In the genomic region with DNA sequence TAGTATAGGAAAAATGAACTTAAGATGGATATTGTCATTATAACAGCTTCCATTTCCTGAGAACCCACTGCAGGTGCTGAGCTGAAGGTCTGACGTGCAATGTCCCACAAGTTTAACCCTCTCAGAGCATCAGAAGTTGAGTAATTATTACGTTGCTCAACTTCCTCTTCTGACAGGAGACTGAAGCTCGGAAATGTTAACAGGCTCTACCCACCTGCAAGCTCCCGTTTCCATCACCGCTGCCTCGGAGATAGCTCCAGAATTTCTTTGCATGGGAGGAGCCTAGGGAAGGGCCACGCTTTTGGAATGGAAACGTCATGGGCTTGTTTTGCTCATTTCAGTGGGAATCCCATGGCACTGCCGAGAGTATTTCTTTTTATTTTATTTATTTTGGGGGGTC, we compare ENCODE assay signal across 7 cellular contexts. TPM values are rescaled to one million over a fixed set of nuclear protein-coding genes. Genes with fewer than 3 reads are reported as not detected.
DNase-seq lines count a peak whose midpoint lies in the region; ATAC-seq, FAIRE-seq and TF ChIP-seq lines count a peak whose summit lies in the region.

No MANE protein-coding gene starts in this region.

- H3K27ac ChIP-seq in GM12878 (ENCODE audit: control insufficient read depth, insufficient read depth) (no peak overlapping the region), osteoblast (ENCODE audit: low read depth, low read length) (peak overlapping the region; percentile 95), A673 (ENCODE audit: low read depth, low read length, poor library complexity, severe bottlenecking) (no peak overlapping the region)

- intact Hi-C loops in GM12878 (cut with micrococcal nuclease; ENCODE audit: unreplicated experiment) = loop anchor here (1.0 kb wide), 1 partner anchor 486 kb away; no protein-coding TSS in a partner anchor
- intact Hi-C loops in A673 (cut with micrococcal nuclease; ENCODE audit: unreplicated experiment) = loop anchor here (5.0 kb wide), 1 partner anchor 167 kb away; no protein-coding TSS in a partner anchor

- peak overlapping the region; percentile 69 for H2AFZ ChIP-seq in GM12878 (ENCODE audit: control insufficient read depth, low read depth, low read length)
- peak overlapping the region; percentile 58 for H2AFZ ChIP-seq in osteoblast (ENCODE audit: low read length)

- H3K4me1 ChIP-seq in GM12878 (ENCODE audit: control insufficient read depth, insufficient read depth, low read length) (peaks cover 14% of the 10 kb centered on the region), osteoblast (ENCODE audit: insufficient read depth, low read length) (peaks cover 58% of the 10 kb centered on the region), A673 (ENCODE audit: insufficient read depth, low read length, poor library complexity, severe bottlenecking) (peaks cover 34% of the 10 kb centered on the region)

- peak; percentile 38 for FAIRE-seq in GM12878 (lab: Jason Lieb, UNC)

- TF ChIP-seq CTCF in GM13977 (IDR thresholded peaks at IDR 0.05; ENCODE audit: extremely low read depth, insufficient read depth, missing control alignments) (no peak), GM12878 (IDR thresholded peaks at IDR 0.05 in 2 of 3, conservative IDR thresholded peaks at IDR 0.05 in 1 of 3; ENCODE audit: control insufficient read depth in 2 of 3, extremely low read depth in 1 of 3, insufficient read depth in 1 of 3, low read depth in 3 of 3, low read length in 3 of 3) (no peak), osteoblast (IDR thresholded peaks at IDR 0.05; ENCODE audit: extremely low read depth, low read depth, low read length) (no peak), A673 (conservative IDR thresholded peaks at IDR 0.05; ENCODE audit: low read depth, low read length) (no peak)

- RAD21 ChIA-PET in GM12878 (lab: Charles Lee; ENCODE audit: unreplicated experiment) = interaction anchor here (1.0 to 6.4 kb wide), 18 partner anchors 14 to 544 kb away, joined by 3 to 130 read pairs (median 4); a partner anchor contains a TSS

- no peak for TF ChIP-seq EP300 in GM12878 (IDR thresholded peaks at IDR 0.05; ENCODE audit: borderline replicate concordance in 1 of 2, control insufficient read depth in 1 of 2, low read depth in 2 of 2, low read length in 2 of 2)

- ATAC-seq in GM12878 = peak; percentile 65

- TF ChIP-seq POLR2A in GM12878 (IDR thresholded peaks at IDR 0.05; ENCODE audit: low read depth, low read length) = no peak

- BruUV-seq in GM12878 (replicated peaks; lab: Mats Ljungman, UMichigan) (no TSS peak), A673 (replicated peaks; lab: Mats Ljungman, UMichigan) (no TSS peak)

- SMC1A ChIA-PET in GM12878 (lab: Charles Lee; ENCODE audit: uncharacterized antibody, unreplicated experiment) = interaction anchor here (0.8 to 6.8 kb wide), 18 partner anchors 9 to 511 kb away, joined by 3 to 83 read pairs (median 4); a partner anchor contains a TSS

- H3K4me2 ChIP-seq in GM12878 (ENCODE audit: control insufficient read depth, insufficient read depth) (peak overlapping the region; percentile 81), osteoblast (ENCODE audit: insufficient read depth, low read length) (peak overlapping the region; percentile 97)

- in situ Hi-C loops in GM13977 (cut with MboI; ENCODE audit: low pct_unique_long_range_greater_than_20kb, low sequenced_read_pairs, unreplicated experiment) (no loop called here), GM12878 (cut with MboI) (no loop called here)

- POLR2A ChIA-PET in GM12878 (lab: Charles Lee) = interaction anchor here (0.6 to 3.0 kb wide), 10 partner anchors 17 to 1261 kb away, joined by 3 to 21 read pairs (median 3); a partner anchor contains a TSS
- POLR2A ChIA-PET in A673 (lab: Charles Lee; ENCODE audit: low non-redundant PET) = interaction anchor here (0.7 kb wide), 1 partner anchor 515 kb away, joined by 3 read pairs; no protein-coding TSS in a partner anchor

- DNase-seq in GM13977 (ENCODE audit: low spot score) (peak; percentile 69), NCI-H748 (lab: John Stamatoyannopoulos, UW; ENCODE audit: unreplicated experiment) (peak; percentile 72), GM12878 (ENCODE audit: low read depth, low spot score) (no peak), osteoblast (ENCODE audit: insufficient read length, low spot score, missing footprints) (no peak), DMS79 (lab: John Stamatoyannopoulos, UW) (no peak), A673 (ENCODE audit: low spot score) (no peak), epidermal melanocyte (ENCODE audit: insufficient read length, low spot score) (no peak)

- peaks cover 0 to 4% of the 10 kb centered on the region in 2 experiments; a peak in 2 of 4 replicates for H3K27me3 ChIP-seq in GM12878 (replicated peaks in 1 of 2; ENCODE audit: control insufficient read depth in 2 of 2, insufficient read depth in 2 of 2, low read length in 1 of 2)
- no peaks in the 10 kb centered on the region for H3K27me3 ChIP-seq in osteoblast (ENCODE audit: insufficient read depth, low read length)
- H3K27me3 ChIP-seq in A673 (replicated peaks; ENCODE audit: insufficient read depth, low read depth, low read length, poor library complexity) = no peaks in the 10 kb centered on the region

- H3K9ac ChIP-seq in GM12878 (ENCODE audit: control insufficient read depth, insufficient read depth, low read length) = no peak overlapping the region

- CTCF ChIA-PET in GM12878 (lab: Yijun Ruan, JAX) = interaction anchor here (0.7 to 5.2 kb wide), 44 partner anchors 8 to 587 kb away, joined by 3 to 194 read pairs (median 4); a partner anchor contains a TSS
- CTCF ChIA-PET in A673 (lab: Charles Lee) = interaction anchor here (0.6 to 5.3 kb wide), 7 partner anchors 15 to 595 kb away, joined by 3 to 40 read pairs (median 4); no protein-coding TSS in a partner anchor

- TF ChIP-seq RAD21 in GM12878 (IDR thresholded peaks at IDR 0.05; ENCODE audit: insufficient read depth, low read depth, low read length) = no peak

- H4K20me1 ChIP-seq in GM12878 (ENCODE audit: control insufficient read depth, insufficient read depth) (no peaks in the 10 kb centered on the region), osteoblast (ENCODE audit: insufficient read depth, low read length) (peaks cover 28% of the 10 kb centered on the region)

- peaks cover 0 to 3% of the 10 kb centered on the region in 2 experiments; a peak in 1 of 4 replicates for H3K36me3 ChIP-seq in GM12878 (ENCODE audit: control insufficient read depth in 2 of 2, insufficient read depth in 2 of 2, low read length in 1 of 2)
- H3K36me3 ChIP-seq in osteoblast (ENCODE audit: insufficient read depth, low read length) = peaks cover under 1% of the 10 kb centered on the region
- H3K36me3 ChIP-seq in A673 (ENCODE audit: insufficient read depth, low read length, poor library complexity, severe bottlenecking) = no peaks in the 10 kb centered on the region

- H3K4me3 ChIP-seq in GM12878 (peak overlapping the region; percentile 93; the same call in 1 of the 2 replicates), osteoblast (ENCODE audit: insufficient read depth, low read length) (peak overlapping the region; percentile 78), A673 (ENCODE audit: low read depth, low read length, poor library complexity, severe bottlenecking) (no peak overlapping the region)

- H3K9me3 ChIP-seq in GM12878 (replicated peaks; ENCODE audit: control insufficient read depth, insufficient read depth, low read length) = no peaks in the 10 kb centered on the region
- H3K9me3 ChIP-seq in osteoblast (ENCODE audit: low read depth, low read length) = no peaks in the 10 kb centered on the region
- no peaks in the 10 kb centered on the region for H3K9me3 ChIP-seq in A673 (ENCODE audit: low read depth, low read length, poor library complexity, severe bottlenecking)

- H3K79me2 ChIP-seq in GM12878 (ENCODE audit: control insufficient read depth, insufficient read depth, low read length) (peaks cover 38% of the 10 kb centered on the region), osteoblast (ENCODE audit: insufficient read depth, low read length) (peaks cover 39% of the 10 kb centered on the region)

- WGBS in GM12878 (ENCODE audit: insufficient coverage, insufficient replicate concordance, low lambda C conversion rate, missing lambda C conversion rate) = 12% methylated on average over 9 of the region's 9 CpGs

RNA-seq across cellular contexts. Expression of a gene that starts 1.0 kb away (rescaled TPM):
- total RNA-seq in GM12878 (2013; cell fraction: nucleolus; rRNA removed) = 15.1 and 18.7 TPM in 2 replicates
- 31.9 and 37.9 TPM in 2 replicates for total RNA-seq in GM12878 (2014; rRNA removed)
- total RNA-seq in GM12878 (2014; rRNA removed; fragmentation: Illumina TruSeq; extraction: Trizol) = 25.2 and 26.3 TPM in 2 replicates
- total RNA-seq in GM12878 (2021) = 37.7 and 40.7 TPM in 2 replicates
- 10.9 TPM for polyA plus RNA-seq in GM12878 (2011; ENCODE audit: low read depth)
- polyA plus RNA-seq in GM12878 (2011; rRNA removed) = 26.9 and 47.1 TPM in 2 replicates
- polyA plus RNA-seq in GM12878 (2011; cell fraction: cytosol; rRNA removed) = 47.8 and 73.5 TPM in 2 replicates
- polyA plus RNA-seq in GM12878 (2011; cell fraction: nucleus; rRNA removed) = 28.5 and 36.6 TPM in 2 replicates
- 19.6 and 22.2 TPM in 2 replicates for polyA plus RNA-seq in GM12878 (2012)
- 19.6 and 27.7 TPM in 2 replicates for polyA plus RNA-seq in GM12878 (2014; fragmentation: Illumina TruSeq; extraction: Trizol)
- 10 to 100 TPM; 12.8 to 18.3 TPM for polyA plus RNA-seq in GM12878 (2014; fragmentation: Nextera tagmentation; extraction: Ambion mirVana)
- polyA plus RNA-seq in GM12878 (2014; rRNA removed) = 47.6 and 54.2 TPM in 2 replicates
- 10 to 100 TPM; 78.3 to 85.4 TPM for polyA plus RNA-seq in GM12878 (2016; fragmentation: Nextera tagmentation; extraction: Ambion mirVana)
- 18.3 and 34.0 TPM in 2 replicates for polyA minus RNA-seq in GM12878 (2011; rRNA and poly(A)+ RNA removed)
- polyA minus RNA-seq in GM12878 (2011; cell fraction: cytosol; rRNA and poly(A)+ RNA removed) = 11.1 and 16.9 TPM in 2 replicates
- 6.4 and 15.8 TPM in 2 replicates for polyA minus RNA-seq in GM12878 (2011; cell fraction: nucleus; rRNA and poly(A)+ RNA removed)
- total RNA-seq in osteoblast = 26.4 and 28.6 TPM in 2 replicates
- 82.8 and 87.1 TPM in 2 replicates for total RNA-seq in A673 (2021)

RNA-seq across cellular contexts. Expression of a gene that starts 4.0 kb away (rescaled TPM):
- 0.44 TPM in 1 of 2 replicates, not detected in the other for total RNA-seq in GM12878 (2013; cell fraction: nucleolus; rRNA removed)
- total RNA-seq in GM12878 (2014; rRNA removed) (not detected in 2 replicates), GM12878 (2014; rRNA removed; fragmentation: Illumina TruSeq; extraction: Trizol) (not detected in 2 replicates), GM12878 (2021) (not detected in 2 replicates), osteoblast (under 0.01 and 0.36 TPM in 2 replicates), A673 (2021) (0.28 TPM in 1 of 2 replicates, not detected in the other)
- not detected for polyA plus RNA-seq in GM12878 (2011; ENCODE audit: low read depth)
- polyA plus RNA-seq in GM12878 (2011; rRNA removed) (not detected in 2 replicates), GM12878 (2014; fragmentation: Illumina TruSeq; extraction: Trizol) (not detected in 2 replicates), GM12878 (2014; fragmentation: Nextera tagmentation; extraction: Ambion mirVana) (not detected), GM12878 (2014; rRNA removed) (not detected in 2 replicates), GM12878 (2016; fragmentation: Nextera tagmentation; extraction: Ambion mirVana) (not detected)
- polyA plus RNA-seq in GM12878 (2011; cell fraction: cytosol; rRNA removed) = not detected in 2 replicates
- polyA plus RNA-seq in GM12878 (2011; cell fraction: nucleus; rRNA removed) = 0.09 TPM in 1 of 2 replicates, not detected in the other
- not detected in 2 replicates for polyA plus RNA-seq in GM12878 (2012)
- polyA minus RNA-seq in GM12878 (2011; rRNA and poly(A)+ RNA removed) = not detected in 2 replicates
- not detected in 2 replicates for polyA minus RNA-seq in GM12878 (2011; cell fraction: cytosol; rRNA and poly(A)+ RNA removed)
- not detected in 2 replicates for polyA minus RNA-seq in GM12878 (2011; cell fraction: nucleus; rRNA and poly(A)+ RNA removed)

RNA-seq across cellular contexts. Expression of a gene that starts 17.0 kb away (rescaled TPM):
- total RNA-seq in GM12878 (2013; cell fraction: nucleolus; rRNA removed) = 6.0 and 8.6 TPM in 2 replicates
- 11.1 and 11.4 TPM in 2 replicates for total RNA-seq in GM12878 (2014; rRNA removed)
- total RNA-seq in GM12878 (2014; rRNA removed; fragmentation: Illumina TruSeq; extraction: Trizol) = 4.7 and 5.2 TPM in 2 replicates
- 15.1 and 15.2 TPM in 2 replicates for total RNA-seq in GM12878 (2021)
- 4.7 TPM for polyA plus RNA-seq in GM12878 (2011; ENCODE audit: low read depth)
- 3.7 and 7.9 TPM in 2 replicates for polyA plus RNA-seq in GM12878 (2011; rRNA removed)
- polyA plus RNA-seq in GM12878 (2011; cell fraction: cytosol; rRNA removed) = 9.8 and 13.0 TPM in 2 replicates
- polyA plus RNA-seq in GM12878 (2011; cell fraction: nucleus; rRNA removed) = 20.2 and 23.7 TPM in 2 replicates
- 8.1 and 8.5 TPM in 2 replicates for polyA plus RNA-seq in GM12878 (2012)
- 3.6 and 8.3 TPM in 2 replicates for polyA plus RNA-seq in GM12878 (2014; fragmentation: Illumina TruSeq; extraction: Trizol)
- 1 to 10 TPM in 1 of 2 experiments, under 1 TPM in 1; 0.80 to 1.1 TPM for polyA plus RNA-seq in GM12878 (2014; fragmentation: Nextera tagmentation; extraction: Ambion mirVana)
- polyA plus RNA-seq in GM12878 (2014; rRNA removed) = 15.8 and 16.3 TPM in 2 replicates
- polyA plus RNA-seq in GM12878 (2016; fragmentation: Nextera tagmentation; extraction: Ambion mirVana) = 10 to 100 TPM; 15.8 to 18.2 TPM
- 3.7 and 7.9 TPM in 2 replicates for polyA minus RNA-seq in GM12878 (2011; rRNA and poly(A)+ RNA removed)
- polyA minus RNA-seq in GM12878 (2011; cell fraction: cytosol; rRNA and poly(A)+ RNA removed) = 3.0 and 3.1 TPM in 2 replicates
- polyA minus RNA-seq in GM12878 (2011; cell fraction: nucleus; rRNA and poly(A)+ RNA removed) = 3.9 and 6.4 TPM in 2 replicates
- total RNA-seq in osteoblast = 21.0 and 23.9 TPM in 2 replicates
- total RNA-seq in A673 (2021) = 30.4 and 36.5 TPM in 2 replicates

RNA-seq across cellular contexts. Expression of a gene that starts 40.5 kb away (rescaled TPM):
- total RNA-seq in GM12878 (2013; cell fraction: nucleolus; rRNA removed) = not detected in 2 replicates
- total RNA-seq in GM12878 (2014; rRNA removed) (not detected in 2 replicates), GM12878 (2014; rRNA removed; fragmentation: Illumina TruSeq; extraction: Trizol) (not detected in 2 replicates), GM12878 (2021) (not detected in 2 replicates), osteoblast (27.5 and 34.8 TPM in 2 replicates), A673 (2021) (12.7 and 16.6 TPM in 2 replicates)
- polyA plus RNA-seq in GM12878 (2011; ENCODE audit: low read depth) = not detected
- polyA plus RNA-seq in GM12878 (2011; rRNA removed) (not detected in 2 replicates), GM12878 (2014; fragmentation: Illumina TruSeq; extraction: Trizol) (not detected in 2 replicates), GM12878 (2014; fragmentation: Nextera tagmentation; extraction: Ambion mirVana) (not detected), GM12878 (2014; rRNA removed) (not detected in 2 replicates), GM12878 (2016; fragmentation: Nextera tagmentation; extraction: Ambion mirVana) (not detected)
- polyA plus RNA-seq in GM12878 (2011; cell fraction: cytosol; rRNA removed) = not detected in 2 replicates
- not detected in 2 replicates for polyA plus RNA-seq in GM12878 (2011; cell fraction: nucleus; rRNA removed)
- polyA plus RNA-seq in GM12878 (2012) = not detected in 2 replicates
- not detected in 2 replicates for polyA minus RNA-seq in GM12878 (2011; rRNA and poly(A)+ RNA removed)
- polyA minus RNA-seq in GM12878 (2011; cell fraction: cytosol; rRNA and poly(A)+ RNA removed) = not detected in 2 replicates
- polyA minus RNA-seq in GM12878 (2011; cell fraction: nucleus; rRNA and poly(A)+ RNA removed) = not detected in 2 replicates

Comparison
In these comparisons a context has a peak if more than half of its experiments do, and no peak if none do; other contexts are left out.
1. DNase-seq: peak in GM13977 (single experiment) and NCI-H748 (single experiment); none in GM12878 (single experiment), osteoblast (single experiment), DMS79 (single experiment), A673 (single experiment) and epidermal melanocyte (single experiment).